Comparison of ENCODE assay signal across 28 cellular contexts in the genomic region with DNA sequence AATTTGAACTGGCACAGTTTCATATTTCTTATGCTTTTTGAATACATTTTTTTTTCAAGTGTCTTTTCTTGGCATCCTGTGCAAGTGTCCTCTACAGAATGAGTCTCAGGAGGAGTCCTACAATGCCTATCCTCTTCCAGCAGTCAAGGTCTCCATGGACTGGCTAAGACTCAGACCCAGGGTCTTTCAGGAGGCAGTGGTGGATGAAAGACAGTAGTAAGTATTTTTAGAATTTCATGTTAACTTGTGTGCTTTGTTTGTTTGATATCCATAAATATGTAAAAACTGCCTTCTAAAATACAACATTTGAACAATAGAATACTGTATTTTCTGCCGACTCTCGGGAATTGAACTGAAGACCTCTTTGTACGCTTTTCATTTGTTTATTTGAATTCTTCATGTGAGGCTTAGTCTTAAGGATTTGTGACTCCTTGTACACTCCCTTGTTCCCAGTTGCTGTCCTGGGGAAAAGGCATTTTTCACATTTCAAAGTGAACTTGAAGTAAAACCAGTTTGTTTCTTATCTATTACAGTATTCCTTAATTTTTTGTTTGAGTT. TPM values are rescaled to one million over a fixed set of nuclear protein-coding genes. Genes with fewer than 3 reads are reported as not detected.
A peak's percentile ranks its signal among the peaks of the same experiment; 100 is the strongest.
DNase-seq lines count a peak whose midpoint lies in the region; ATAC-seq lines count a peak whose summit lies in the region.
"Had no signal": no experiment of that assay in that cellular context is flagged by ENCODE, and none has a peak within 500 bp of the region (broad histone marks: within the 10 kb centered on the region; RNA-seq: fewer than 3 reads in every experiment).

No MANE protein-coding gene starts in this region.

- no peaks in the 10 kb centered on the region for H3K27me3 ChIP-seq in aorta (ENCODE audit: control insufficient read depth in 1 of 2, insufficient read depth in 2 of 2, low read length in 1 of 2)
- H3K27me3 ChIP-seq: BLaER1 had no signal

- WGBS in aorta, 2 donors: 87% methylated on average over 3 of the region's 3 CpGs

- H3K27ac Mint-ChIP-seq in activated naive CD8-positive, alpha-beta T cell treated with anti-CD3 and anti-CD28 coated beads, Interleukin-2, amount 10 ng/mL, durations not matched to agents 7 days and 5 days: peak overlapping the region; percentile 55
- no peak overlapping the region for H3K27ac Mint-ChIP-seq in activated naive CD8-positive, alpha-beta T cell treated with anti-CD3 and anti-CD28 coated beads for 36 hours
- H3K27ac Mint-ChIP-seq: CD4-positive, alpha-beta T cell had no signal

- H3K36me3 Mint-ChIP-seq in activated naive CD8-positive, alpha-beta T cell treated with anti-CD3 and anti-CD28 coated beads, Interleukin-2, amount 10 ng/mL, durations not matched to agents 7 days and 5 days: peaks cover 21% of the 10 kb centered on the region
- peaks cover 7% of the 10 kb centered on the region for H3K36me3 Mint-ChIP-seq in activated naive CD8-positive, alpha-beta T cell treated with anti-CD3 and anti-CD28 coated beads for 36 hours

- DNase-seq in activated naive CD8-positive, alpha-beta T cell treated with anti-CD3 and anti-CD28 coated beads, Interleukin-2, amount 10 ng/mL, durations not matched to agents 7 days and 5 days: no peak
- DNase-seq in activated naive CD8-positive, alpha-beta T cell treated with anti-CD3 and anti-CD28 coated beads for 36 hours: no peak
- peak; percentile 10 for DNase-seq in RPMI7951 (ENCODE audit: low read depth)
- DNase-seq in pons (ENCODE audit: low spot score): peak; percentile 16
- no peak for DNase-seq in dedifferentiated amniotic fluid mesenchymal stem cell (ENCODE audit: extremely low spot score)
- DNase-seq in aorta: no peak
- DNase-seq in middle frontal gyrus (ENCODE audit: extremely low spot score, low spot score): no peak
- DNase-seq: Caco-2; CD4-positive, alpha-beta T cell; DMS 273 treated with DMSO at 0.1 percent for 48 hours; DMS79; EL; GDM1; HCEC 1CT; IMR-90; MM.1S; NCI-H1417; NCI-H1694; NCI-H2029 treated with DMSO at 0.1 percent for 48 hours; NCI-H446 treated with DMSO at 0.1 percent for 48 hours; NCI-H69; SHP77 treated with DMSO at 0.1 percent for 48 hours had no signal

- H3K4me3 Mint-ChIP-seq in activated naive CD8-positive, alpha-beta T cell treated with anti-CD3 and anti-CD28 coated beads, Interleukin-2, amount 10 ng/mL, durations not matched to agents 7 days and 5 days: no peak overlapping the region
- H3K4me3 Mint-ChIP-seq in activated naive CD8-positive, alpha-beta T cell treated with anti-CD3 and anti-CD28 coated beads for 36 hours: no peak overlapping the region
- H3K4me3 Mint-ChIP-seq: CD4-positive, alpha-beta T cell had no signal

- intact Hi-C loops in aorta (cut with DNase I): no loop called here

- POLR2A ChIA-PET in activated naive CD8-positive, alpha-beta T cell treated with anti-CD3 and anti-CD28 coated beads, Interleukin-2, amount 10 ng/mL, durations not matched to agents 7 days and 5 days (lab: Charles Lee): no interaction called here

- no peaks in the 10 kb centered on the region for H3K27me3 Mint-ChIP-seq in activated naive CD8-positive, alpha-beta T cell treated with anti-CD3 and anti-CD28 coated beads, Interleukin-2, amount 10 ng/mL, durations not matched to agents 7 days and 5 days
- no peaks in the 10 kb centered on the region for H3K27me3 Mint-ChIP-seq in activated naive CD8-positive, alpha-beta T cell treated with anti-CD3 and anti-CD28 coated beads for 36 hours
- H3K27me3 Mint-ChIP-seq: CD4-positive, alpha-beta T cell had no signal

- no peak for ATAC-seq in activated naive CD8-positive, alpha-beta T cell treated with anti-CD3 and anti-CD28 coated beads, Interleukin-2, amount 10 ng/mL, durations not matched to agents 7 days and 5 days (ENCODE audit: low read depth)
- no peak for ATAC-seq in aorta (ENCODE audit: low FRiP score)
- ATAC-seq: GM12878, Panc1 had no signal

- no peak overlapping the region for H3K27ac ChIP-seq in aorta (ENCODE audit: low read depth in 1 of 2, low read length in 2 of 2)
- H3K27ac ChIP-seq: BLaER1, KMS-11, SK-N-MC had no signal

- no peaks in the 10 kb centered on the region for H3K9me3 ChIP-seq in aorta (ENCODE audit: control insufficient read depth, low read length)
- H3K9me3 ChIP-seq: BLaER1, Caco-2 had no signal

- H3K9me3 Mint-ChIP-seq in activated naive CD8-positive, alpha-beta T cell treated with anti-CD3 and anti-CD28 coated beads, Interleukin-2, amount 10 ng/mL, durations not matched to agents 7 days and 5 days: no peaks in the 10 kb centered on the region
- no peaks in the 10 kb centered on the region for H3K9me3 Mint-ChIP-seq in activated naive CD8-positive, alpha-beta T cell treated with anti-CD3 and anti-CD28 coated beads for 36 hours
- H3K9me3 Mint-ChIP-seq: CD4-positive, alpha-beta T cell had no signal

- H3K4me1 Mint-ChIP-seq in activated naive CD8-positive, alpha-beta T cell treated with anti-CD3 and anti-CD28 coated beads, Interleukin-2, amount 10 ng/mL, durations not matched to agents 7 days and 5 days: peaks cover 2% of the 10 kb centered on the region
- peaks cover 3% of the 10 kb centered on the region for H3K4me1 Mint-ChIP-seq in activated naive CD8-positive, alpha-beta T cell treated with anti-CD3 and anti-CD28 coated beads for 36 hours

- peaks cover 2% of the 10 kb centered on the region in 2 donors for H3K36me3 ChIP-seq in aorta (ENCODE audit: control insufficient read depth in 1 of 2, insufficient read depth in 2 of 2, low read length in 1 of 2)

- H3K4me1 ChIP-seq in aorta (ENCODE audit: control insufficient read depth in 1 of 2, insufficient read depth in 2 of 2, low read length in 2 of 2): no peaks in the 10 kb centered on the region
- H3K4me1 ChIP-seq: BLaER1, Caco-2 had no signal

- H3K4me3 ChIP-seq in aorta (ENCODE audit: low read length in 2 of 2): no peak overlapping the region
- H3K4me3 ChIP-seq: BLaER1, GM12878, SK-N-MC had no signal

RNA-seq across cellular contexts. Expression of a gene that starts 56.6 kb away (rescaled TPM):
- total RNA-seq in activated naive CD8-positive, alpha-beta T cell treated with anti-CD3 and anti-CD28 coated beads, Interleukin-2, amount 10 ng/mL, durations not matched to agents 7 days and 5 days: 1 to 10 TPM; 7.5 to 8.0 TPM
- total RNA-seq in activated naive CD8-positive, alpha-beta T cell treated with anti-CD3 and anti-CD28 coated beads for 36 hours: 1 to 10 TPM; 4.0 to 5.4 TPM
- total RNA-seq in RPMI7951 (2014; rRNA removed; shearing (Covaris generic)): not detected in 2 replicates
- total RNA-seq in aorta: 10 to 100 TPM; 17.0 to 28.0 TPM
- polyA plus RNA-seq in aorta: 10 to 100 TPM in 1 of 2 donors, 1 to 10 TPM in 1; 2.2 to 19.8 TPM
- total RNA-seq: Caco-2, H1 had no signal
- polyA plus RNA-seq: H1 had no signal

Comparison
In these comparisons a context has a peak if more than half of its experiments do, and no peak if none do; other contexts are left out.
1. DNase-seq: peak in RPMI7951 (single experiment) and pons (single experiment); none in activated naive CD8-positive, alpha-beta T cell treated with anti-CD3 and anti-CD28 coated beads, Interleukin-2, amount 10 ng/mL, durations not matched to agents 7 days and 5 days (single experiment), activated naive CD8-positive, alpha-beta T cell treated with anti-CD3 and anti-CD28 coated beads for 36 hours (single experiment), dedifferentiated amniotic fluid mesenchymal stem cell (single experiment), aorta (0 of 2) and middle frontal gyrus (single experiment).